12 cellular contexts compared by ENCODE assay signal in genomic region chr11:4044971-4045646, GRCh38. TPM values are rescaled to one million over a fixed set of nuclear protein-coding genes. Genes with fewer than 3 reads are reported as not detected.
DNase-seq lines count a peak whose midpoint lies in the region; ATAC-seq, FAIRE-seq and TF ChIP-seq lines count a peak whose summit lies in the region.
"Had no signal": no experiment of that assay in that cellular context is flagged by ENCODE, and none has a peak within 500 bp of the region (broad histone marks: within the 10 kb centered on the region; RNA-seq: fewer than 3 reads in every experiment).

No MANE protein-coding gene starts in this region.

- H3K4me2 ChIP-seq in keratinocyte (ENCODE audit: control insufficient read depth, extremely low read depth, insufficient read depth, low read depth, low read length): peak overlapping the region; percentile 60
- H3K4me2 ChIP-seq in Karpas-422 (ENCODE audit: low read depth, low read length, poor library complexity, severe bottlenecking): no peak overlapping the region

- H3K27me3 Mint-ChIP-seq in activated T-cell treated with anti-CD3 and anti-CD28 coated beads, Interleukin-2, amount 50 U/mL, for 24 hours: no peaks in the 10 kb centered on the region
- no peaks in the 10 kb centered on the region for H3K27me3 Mint-ChIP-seq in MCF 10A (ENCODE audit: insufficient read depth, unreplicated experiment)

- H3K36me3 Mint-ChIP-seq in activated T-cell treated with anti-CD3 and anti-CD28 coated beads, Interleukin-2, amount 50 U/mL, for 24 hours (ENCODE audit: low read depth): peaks cover 17% of the 10 kb centered on the region
- H3K36me3 Mint-ChIP-seq in MCF 10A (ENCODE audit: insufficient read depth, unreplicated experiment): no peaks in the 10 kb centered on the region

- H3K9me3 ChIP-seq in keratinocyte (ENCODE audit: control insufficient read depth, low read depth, low read length) (no peaks in the 10 kb centered on the region), stomach (no peaks in the 10 kb centered on the region), Karpas-422 (ENCODE audit: low read length) (no peaks in the 10 kb centered on the region)

- no peak for TF ChIP-seq EP300 in stomach (IDR thresholded peaks at IDR 0.05)

- H3K27me3 ChIP-seq in keratinocyte (ENCODE audit: control insufficient read depth, extremely low read depth, insufficient read depth, low read length) (no peaks in the 10 kb centered on the region), stomach (no peaks in the 10 kb centered on the region), Karpas-422 (ENCODE audit: low read length) (no peaks in the 10 kb centered on the region)

- no peaks in the 10 kb centered on the region for H3K9me1 ChIP-seq in keratinocyte (ENCODE audit: control insufficient read depth, extremely low read depth, insufficient read depth, low read length)

- H4K20me1 ChIP-seq in keratinocyte (ENCODE audit: control insufficient read depth, extremely low read depth, insufficient read depth, low read length) (no peaks in the 10 kb centered on the region), Karpas-422 (ENCODE audit: insufficient read depth, low read depth, low read length) (no peaks in the 10 kb centered on the region)

- no peak overlapping the region for H3K4me3 Mint-ChIP-seq in activated T-cell treated with anti-CD3 and anti-CD28 coated beads, Interleukin-2, amount 50 U/mL, for 24 hours
- no peak overlapping the region for H3K4me3 Mint-ChIP-seq in MCF 10A (ENCODE audit: unreplicated experiment)

- H3K4me1 Mint-ChIP-seq in activated T-cell treated with anti-CD3 and anti-CD28 coated beads, Interleukin-2, amount 50 U/mL, for 24 hours (ENCODE audit: low read depth): peaks cover 39% of the 10 kb centered on the region
- H3K4me1 Mint-ChIP-seq in MCF 10A (ENCODE audit: insufficient read depth, unreplicated experiment): peaks cover 24% of the 10 kb centered on the region

- H3K4me1 ChIP-seq in keratinocyte (ENCODE audit: control insufficient read depth, extremely low read depth, insufficient read depth, low read length) (peaks cover 30% of the 10 kb centered on the region), stomach (peaks cover 0 to 26% (median 11%) of the 10 kb centered on the region in 4 donors), Karpas-422 (ENCODE audit: low read length) (peaks cover 2% of the 10 kb centered on the region)

- H3K27ac Mint-ChIP-seq in activated T-cell treated with anti-CD3 and anti-CD28 coated beads, Interleukin-2, amount 50 U/mL, for 24 hours: peak overlapping the region; percentile 14
- peak overlapping the region; percentile 64 for H3K27ac Mint-ChIP-seq in MCF 10A (ENCODE audit: low read depth, unreplicated experiment)

- CTCF ChIA-PET in MCF 10A (lab: Yijun Ruan, JAX): interaction anchor here (0.9 to 6.6 kb wide), 10 partner anchors 9 to 249 kb away, joined by 3 to 60 read pairs (median 7); partner anchors contain the start of gene STIM1

- no peak for DNase-seq in activated T-cell treated with anti-CD3 and anti-CD28 coated beads, Interleukin-2, amount 50 U/mL, for 24 hours
- DNase-seq in activated T-cell treated with anti-CD3 and anti-CD28 coated beads, Interleukin-2, amount 50 U/mL, for 48 hours: no peak
- DNase-seq in MCF 10A (ENCODE audit: unreplicated experiment): peak; percentile 57
- peak; percentile 84 for DNase-seq in keratinocyte (ENCODE audit: low read depth, low spot score)
- peak in 43 of 49 donors; percentile 11 to 90 (median 62) for DNase-seq in substantia nigra (lab: John Stamatoyannopoulos, UW)
- no peak for DNase-seq in stomach
- DNase-seq in Karpas-422: no peak
- DNase-seq: ACHN; activated CD4-positive, alpha-beta T cell treated with anti-CD3 and anti-CD28 coated beads, Interleukin-2, amount 50 U/mL, for 48 hours; kidney; SW 1271 had no signal

- peak overlapping the region; percentile 43 for H3K27ac ChIP-seq in keratinocyte (ENCODE audit: control insufficient read depth, insufficient read depth, low read length)
- no peak overlapping the region for H3K27ac ChIP-seq in substantia nigra (ENCODE audit: low read depth, low read length, poor library complexity, severe bottlenecking)
- H3K27ac ChIP-seq in stomach: no peak overlapping the region
- H3K27ac ChIP-seq in Karpas-422 (ENCODE audit: low read length): no peak overlapping the region

- intact Hi-C loops in MCF 10A (cut with micrococcal nuclease) (no loop called here), stomach (cut with DNase I; ENCODE audit: low total_unique reads) (no loop called here)

- H3K4me3 ChIP-seq in keratinocyte (ENCODE audit: control insufficient read depth in 2 of 3, extremely low read depth in 1 of 3, insufficient read depth in 2 of 3, low read depth in 1 of 3, low read length in 3 of 3) (peak overlapping the region in 1 of 3 experiments; percentile 5), stomach (no peak overlapping the region), Karpas-422 (ENCODE audit: low read length) (no peak overlapping the region)

- no peak for TF ChIP-seq CTCF in MCF 10A (IDR thresholded peaks at IDR 0.05; ENCODE audit: unreplicated experiment)
- TF ChIP-seq CTCF in keratinocyte (optimal IDR thresholded peaks at IDR 0.05 in 1 of 3, IDR thresholded peaks at IDR 0.05 in 1 of 3, conservative IDR thresholded peaks at IDR 0.05 in 1 of 3; ENCODE audit: extremely low read depth in 1 of 3, insufficient read depth in 2 of 3, low read length in 3 of 3): no peak
- no peak for TF ChIP-seq CTCF in stomach (IDR thresholded peaks at IDR 0.05)

- no peak overlapping the region for H3K9ac ChIP-seq in keratinocyte (ENCODE audit: control insufficient read depth, extremely low read depth, insufficient read depth, low read length)
- H3K9ac ChIP-seq in Karpas-422 (ENCODE audit: low read length): no peak overlapping the region

- WGBS in stomach, 5 donors: 44 to 50% (median 47%) methylated on average over 5 of the region's 5 CpGs

- H3K79me2 ChIP-seq in keratinocyte (ENCODE audit: control insufficient read depth, insufficient read depth, low read length) (peaks cover 2% of the 10 kb centered on the region), Karpas-422 (ENCODE audit: low read length) (no peaks in the 10 kb centered on the region)

- H3K9me2 ChIP-seq in Karpas-422 (replicated peaks; ENCODE audit: insufficient read depth, low read length): no peaks in the 10 kb centered on the region

- H3K36me3 ChIP-seq in keratinocyte (ENCODE audit: control insufficient read depth in 2 of 2, extremely low read depth in 1 of 2, insufficient read depth in 2 of 2, low read length in 2 of 2) (peaks cover 0 to 2% of the 10 kb centered on the region in 2 experiments), stomach (peaks cover 0 to 3% (median 0%) of the 10 kb centered on the region in 4 donors), Karpas-422 (ENCODE audit: insufficient read depth, low read length) (no peaks in the 10 kb centered on the region)

- dilution Hi-C loops in keratinocyte (cut with MboI; ENCODE audit: extremely low pct_ligation_motif_present, low sequenced_read_pairs): no loop called here

- POLR2A ChIA-PET in MCF 10A (lab: Yijun Ruan, JAX): interaction anchor here (1.0 to 2.1 kb wide), 5 partner anchors 15 to 190 kb away, joined by 3 to 17 read pairs (median 5); partner anchors contain the start of gene STIM1

- H3K9me3 Mint-ChIP-seq in activated T-cell treated with anti-CD3 and anti-CD28 coated beads, Interleukin-2, amount 50 U/mL, for 24 hours: no peaks in the 10 kb centered on the region
- no peaks in the 10 kb centered on the region for H3K9me3 Mint-ChIP-seq in MCF 10A (ENCODE audit: unreplicated experiment)

- BruUV-seq in MCF 10A (replicated peaks; lab: Mats Ljungman, UMichigan): no TSS peak

- H2AFZ ChIP-seq in keratinocyte (ENCODE audit: control insufficient read depth, low read length) (no peak overlapping the region), Karpas-422 (ENCODE audit: low read length) (no peak overlapping the region)

- peak; percentile 90 for FAIRE-seq in keratinocyte (lab: Jason Lieb, UNC)
- FAIRE-seq: kidney had no signal

- ATAC-seq in GM21825 (IDR thresholded peaks at IDR 0.05; ENCODE audit: unreplicated experiment): no peak

- no peak for TF ChIP-seq POLR2A in stomach (IDR thresholded peaks at IDR 0.05)

RNA-seq across cellular contexts. Expression of gene RRM1, which starts 49.5 kb away (rescaled TPM):
- total RNA-seq in MCF 10A (2022) (44.7 and 86.1 TPM in 2 replicates), stomach (100 to 1,000 TPM in 1 of 5 donors, 10 to 100 TPM in 4; 20.4 to 100 (median 78.4) TPM)
- polyA plus RNA-seq in keratinocyte (30.6 to 65.6 TPM (median 60.2 TPM) in 3 replicates), stomach (10 to 100 TPM; 16.6 to 20.6 (median 17.2) TPM)
- polyA plus RNA-seq in keratinocyte (2011; ENCODE audit: low read depth): 20.6 TPM
- 20.8 and 35.0 TPM in 2 replicates for polyA plus RNA-seq in keratinocyte (2011; cell fraction: cytosol; rRNA removed)
- 28.9 and 31.0 TPM in 2 replicates for polyA plus RNA-seq in keratinocyte (2011; cell fraction: nucleus; rRNA removed)
- polyA plus RNA-seq in keratinocyte (2012; ENCODE audit: low replicate concordance): 33.6 and 45.3 TPM in 2 replicates
- 48.1 to 105 TPM (median 66.1 TPM) in 3 replicates for polyA minus RNA-seq in keratinocyte
- 39.5 TPM for polyA minus RNA-seq in keratinocyte (2011; cell fraction: cytosol; rRNA and poly(A)+ RNA removed)
- polyA minus RNA-seq in keratinocyte (2011; cell fraction: nucleus; rRNA and poly(A)+ RNA removed): 14.6 and 40.6 TPM in 2 replicates
- 69.0 and 80.7 TPM in 2 replicates for total RNA-seq in Karpas-422 (2014; rRNA removed; shearing (Covaris generic); ENCODE audit: low replicate concordance)

Comparison
In these comparisons a context has a peak if more than half of its experiments do, and no peak if none do; other contexts are left out.
1. DNase-seq: peak in MCF 10A (single experiment), keratinocyte (single experiment) and substantia nigra (43 of 49); none in activated T-cell treated with anti-CD3 and anti-CD28 coated beads, Interleukin-2, amount 50 U/mL, for 24 hours (single experiment), activated T-cell treated with anti-CD3 and anti-CD28 coated beads, Interleukin-2, amount 50 U/mL, for 48 hours (0 of 2), stomach (single experiment) and Karpas-422 (single experiment).